21 cellular contexts compared by ENCODE assay signal in genomic region chr4:90840828-90841227, GRCh38.
"Had no signal": no experiment of that assay in that cellular context is flagged by ENCODE, and none has a peak within 500 bp of the region (broad histone marks: within the 10 kb centered on the region; RNA-seq: fewer than 3 reads in every experiment).

No MANE protein-coding gene starts in this region.

- H3K27me3 ChIP-seq: brain microvascular endothelial cell, heart right ventricle, thyroid gland, uterus had no signal

- H3K36me3 ChIP-seq: brain microvascular endothelial cell, heart right ventricle, thyroid gland, uterus had no signal

- DNase-seq: activated CD4-positive, alpha-beta memory T cell treated with anti-CD3 and anti-CD28 coated beads, Interleukin-2, amount 10 ng/mL, durations not matched to agents 7 days and 5 days; activated CD4-positive, alpha-beta T cell treated with anti-CD3 and anti-CD28 coated beads for 48 hours; activated CD4-positive, CD25-positive, alpha-beta regulatory T cell; activated CD8-positive, alpha-beta memory T cell treated with anti-CD3 and anti-CD28 coated beads, Interleukin-2, amount 10 ng/mL, durations not matched to agents 7 days and 5 days; activated naive CD4-positive, alpha-beta T cell; activated naive CD8-positive, alpha-beta T cell treated with anti-CD3 and anti-CD28 coated beads, Interleukin-2, amount 10 ng/mL, durations not matched to agents 7 days and 5 days; brain microvascular endothelial cell; heart right ventricle; immature natural killer cell; retina; stimulated activated CD4-positive, alpha-beta T cell treated with anti-CD3 and anti-CD28 coated beads, Interleukin-12 subunit alpha, Interleukin-12 subunit beta, amount 100 ng/mL, for 4 hours; stimulated activated CD4-positive, alpha-beta T cell treated with anti-CD3 and anti-CD28 coated beads, Interleukin-1b, Interleukin-23, amount 100 ng/mL, for 48 hours; stimulated activated CD8-positive, alpha-beta memory T cell treated with anti-CD3 and anti-CD28 coated beads, Interleukin-4, amount 100 ng/mL, for 48 hours; stimulated activated naive CD4-positive, alpha-beta T cell treated with Interleukin-2 at 50 U/mL for 16 hours; SW 1271; thyroid gland; uterus had no signal

- H3K4me1 ChIP-seq: heart right ventricle, thyroid gland, uterus had no signal

- H3K9me3 ChIP-seq: heart right ventricle, thyroid gland, uterus had no signal

- H3K27ac ChIP-seq: brain microvascular endothelial cell, coronary artery, heart right ventricle, thyroid gland, uterus had no signal

- FAIRE-seq: TTC549 had no signal

- ATAC-seq: activated CD8-positive, alpha-beta memory T cell treated with anti-CD3 and anti-CD28 coated beads, Interleukin-2, amount 10 ng/mL, durations not matched to agents 7 days and 5 days; esophagus mucosa; heart right ventricle; natural killer cell treated with Interleukin-12 subunit alpha and Interleukin-12 subunit beta and Interleukin-15 and Interleukin-18, amount 100 ng/mL, for 72 hours had no signal

- H3K4me3 ChIP-seq: coronary artery, heart right ventricle, thyroid gland, uterus had no signal
